In the genomic region with DNA sequence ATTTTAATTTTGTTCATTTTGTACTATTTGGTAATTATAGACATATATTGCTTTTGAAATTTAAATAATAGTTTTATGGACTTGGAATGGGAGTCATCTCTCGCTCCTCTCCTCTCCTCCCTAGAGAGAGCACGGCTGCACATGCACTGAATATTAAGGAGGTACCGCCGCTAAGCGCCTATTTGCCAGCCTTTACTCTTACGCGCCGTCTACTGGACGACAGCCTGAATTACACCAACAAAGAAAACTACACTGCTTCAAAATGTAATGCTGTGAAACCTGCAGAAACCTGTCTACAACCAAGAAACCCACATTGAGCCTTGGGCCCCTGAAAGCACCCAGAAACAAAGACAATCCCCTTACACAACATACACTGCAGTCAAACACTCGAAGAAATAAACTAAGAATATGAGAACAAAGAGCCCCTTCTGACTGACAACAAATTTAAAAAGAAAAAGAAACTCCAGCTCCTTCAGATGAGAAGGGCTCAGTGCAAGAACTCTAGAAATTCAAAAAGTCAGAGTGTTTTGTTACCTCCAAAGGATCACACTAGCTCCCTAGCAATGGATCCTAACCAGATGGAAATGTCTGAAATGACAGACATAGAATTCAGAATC, we compare ENCODE assay signal across 9 cellular contexts.
A peak's percentile ranks its signal among the peaks of the same experiment; 100 is the strongest.
DNase-seq lines count a peak whose midpoint lies in the region; ATAC-seq and TF ChIP-seq lines count a peak whose summit lies in the region.
"Had no signal": no experiment of that assay in that cellular context is flagged by ENCODE, and none has a peak within 500 bp of the region (broad histone marks: within the 10 kb centered on the region; RNA-seq: fewer than 3 reads in every experiment).

No MANE protein-coding gene starts in this region.

- DNase-seq in Ammon's horn (ENCODE audit: low spot score): peak; percentile 21
- peak; percentile 78 for DNase-seq in GM23338 (ENCODE audit: low spot score)
- DNase-seq in RPMI8226: peak; percentile 40
- peak; percentile 51 for DNase-seq in iPS DF 4.7 (ENCODE audit: extremely low read depth, low spot score)
- DNase-seq in NCI-H774 (lab: John Stamatoyannopoulos, UW): no peak
- no peak for DNase-seq in Calu3
- no peak for DNase-seq in naive thymus-derived CD8-positive, alpha-beta T cell
- DNase-seq: hippocampal formation had no signal

- no peaks in the 10 kb centered on the region for H4K20me1 ChIP-seq in GM23338 (replicated peaks; ENCODE audit: insufficient read depth)

- intact Hi-C loops in Calu3 (cut with micrococcal nuclease; ENCODE audit: unreplicated experiment): no loop called here

- peak; percentile 86 to 88 for TF ChIP-seq CTCF in GM23338 (conservative IDR thresholded peaks at IDR 0.05; ENCODE audit: low read depth in 2 of 2)
- TF ChIP-seq CTCF in Calu3 (IDR thresholded peaks at IDR 0.05; ENCODE audit: unreplicated experiment): no peak

- H3F3A ChIP-seq in GM23338 (replicated peaks; ENCODE audit: low read depth): no peaks in the 10 kb centered on the region

- CTCF ChIA-PET in Calu3 (lab: Charles Lee): no interaction called here

- H3K4me3 Mint-ChIP-seq in GM23338 (no peak overlapping the region), Calu3 (ENCODE audit: low read depth, unreplicated experiment) (no peak overlapping the region)
- no peak overlapping the region for H3K4me3 Mint-ChIP-seq in naive thymus-derived CD8-positive, alpha-beta T cell

- H3K79me2 ChIP-seq in GM23338 (replicated peaks; ENCODE audit: insufficient read depth): no peaks in the 10 kb centered on the region

- H3K9me2 ChIP-seq in GM23338 (ENCODE audit: insufficient read depth): no peaks in the 10 kb centered on the region

- H3K27ac Mint-ChIP-seq in GM23338 (0 out of 2 replicates have a peak overlapping the region, but pooled peaks have one; percentile 49), Calu3 (ENCODE audit: unreplicated experiment) (no peak overlapping the region)
- H3K27ac Mint-ChIP-seq in naive thymus-derived CD8-positive, alpha-beta T cell: no peak overlapping the region

- H3K27me3 ChIP-seq in GM23338 (ENCODE audit: insufficient read depth): no peaks in the 10 kb centered on the region

- H3K36me3 ChIP-seq in GM23338 (ENCODE audit: insufficient read depth): no peaks in the 10 kb centered on the region

- H3K36me3 Mint-ChIP-seq in GM23338 (ENCODE audit: low read depth) (no peaks in the 10 kb centered on the region), Calu3 (ENCODE audit: insufficient read depth, unreplicated experiment) (no peaks in the 10 kb centered on the region)
- H3K36me3 Mint-ChIP-seq in naive thymus-derived CD8-positive, alpha-beta T cell: peaks cover 0 to 8% (median 0%) of the 10 kb centered on the region in 3 donors

- no peak overlapping the region for H3K4me2 ChIP-seq in GM23338

- BruUV-seq in Calu3 (replicated peaks; lab: Mats Ljungman, UMichigan): no TSS peak

- H3K4me1 ChIP-seq in GM23338 (ENCODE audit: insufficient read depth): peaks cover 2% of the 10 kb centered on the region

- H2AFZ ChIP-seq in GM23338: no peak overlapping the region

- peaks cover 7% of the 10 kb centered on the region; the same call in 2 of the 3 replicates for H3K4me1 Mint-ChIP-seq in GM23338
- no peaks in the 10 kb centered on the region for H3K4me1 Mint-ChIP-seq in Calu3 (ENCODE audit: low read depth, unreplicated experiment)
- H3K4me1 Mint-ChIP-seq in naive thymus-derived CD8-positive, alpha-beta T cell: no peaks in the 10 kb centered on the region

- POLR2A ChIA-PET in naive thymus-derived CD8-positive, alpha-beta T cell (lab: Charles Lee): no interaction called here

- no peak overlapping the region for H3K27ac ChIP-seq in GM23338 (ENCODE audit: low read depth)

- ATAC-seq in GM23338 (peak; percentile 92), GM21526 (IDR thresholded peaks at IDR 0.05; ENCODE audit: low FRiP score, unreplicated experiment) (no peak)
- no peak for ATAC-seq in naive thymus-derived CD8-positive, alpha-beta T cell

- H3K9me3 Mint-ChIP-seq in GM23338 (no peaks in the 10 kb centered on the region), Calu3 (ENCODE audit: low read depth, unreplicated experiment) (peaks cover 11% of the 10 kb centered on the region)
- peaks cover 8 to 62% (median 20%) of the 10 kb centered on the region in 9 donors for H3K9me3 Mint-ChIP-seq in naive thymus-derived CD8-positive, alpha-beta T cell

- no peak overlapping the region for H3K4me3 ChIP-seq in GM23338

- no peaks in the 10 kb centered on the region for H3K27me3 Mint-ChIP-seq in GM23338 (ENCODE audit: insufficient read depth, low read depth, poor library complexity)
- H3K27me3 Mint-ChIP-seq in Calu3 (ENCODE audit: unreplicated experiment): no peaks in the 10 kb centered on the region
- no peaks in the 10 kb centered on the region for H3K27me3 Mint-ChIP-seq in naive thymus-derived CD8-positive, alpha-beta T cell

TF ChIP-seq in GM23338, 12 proteins besides CTCF, POLR2A, EP300 and RAD21 (continues in another document):
- TF ChIP-seq, protein P1, sequence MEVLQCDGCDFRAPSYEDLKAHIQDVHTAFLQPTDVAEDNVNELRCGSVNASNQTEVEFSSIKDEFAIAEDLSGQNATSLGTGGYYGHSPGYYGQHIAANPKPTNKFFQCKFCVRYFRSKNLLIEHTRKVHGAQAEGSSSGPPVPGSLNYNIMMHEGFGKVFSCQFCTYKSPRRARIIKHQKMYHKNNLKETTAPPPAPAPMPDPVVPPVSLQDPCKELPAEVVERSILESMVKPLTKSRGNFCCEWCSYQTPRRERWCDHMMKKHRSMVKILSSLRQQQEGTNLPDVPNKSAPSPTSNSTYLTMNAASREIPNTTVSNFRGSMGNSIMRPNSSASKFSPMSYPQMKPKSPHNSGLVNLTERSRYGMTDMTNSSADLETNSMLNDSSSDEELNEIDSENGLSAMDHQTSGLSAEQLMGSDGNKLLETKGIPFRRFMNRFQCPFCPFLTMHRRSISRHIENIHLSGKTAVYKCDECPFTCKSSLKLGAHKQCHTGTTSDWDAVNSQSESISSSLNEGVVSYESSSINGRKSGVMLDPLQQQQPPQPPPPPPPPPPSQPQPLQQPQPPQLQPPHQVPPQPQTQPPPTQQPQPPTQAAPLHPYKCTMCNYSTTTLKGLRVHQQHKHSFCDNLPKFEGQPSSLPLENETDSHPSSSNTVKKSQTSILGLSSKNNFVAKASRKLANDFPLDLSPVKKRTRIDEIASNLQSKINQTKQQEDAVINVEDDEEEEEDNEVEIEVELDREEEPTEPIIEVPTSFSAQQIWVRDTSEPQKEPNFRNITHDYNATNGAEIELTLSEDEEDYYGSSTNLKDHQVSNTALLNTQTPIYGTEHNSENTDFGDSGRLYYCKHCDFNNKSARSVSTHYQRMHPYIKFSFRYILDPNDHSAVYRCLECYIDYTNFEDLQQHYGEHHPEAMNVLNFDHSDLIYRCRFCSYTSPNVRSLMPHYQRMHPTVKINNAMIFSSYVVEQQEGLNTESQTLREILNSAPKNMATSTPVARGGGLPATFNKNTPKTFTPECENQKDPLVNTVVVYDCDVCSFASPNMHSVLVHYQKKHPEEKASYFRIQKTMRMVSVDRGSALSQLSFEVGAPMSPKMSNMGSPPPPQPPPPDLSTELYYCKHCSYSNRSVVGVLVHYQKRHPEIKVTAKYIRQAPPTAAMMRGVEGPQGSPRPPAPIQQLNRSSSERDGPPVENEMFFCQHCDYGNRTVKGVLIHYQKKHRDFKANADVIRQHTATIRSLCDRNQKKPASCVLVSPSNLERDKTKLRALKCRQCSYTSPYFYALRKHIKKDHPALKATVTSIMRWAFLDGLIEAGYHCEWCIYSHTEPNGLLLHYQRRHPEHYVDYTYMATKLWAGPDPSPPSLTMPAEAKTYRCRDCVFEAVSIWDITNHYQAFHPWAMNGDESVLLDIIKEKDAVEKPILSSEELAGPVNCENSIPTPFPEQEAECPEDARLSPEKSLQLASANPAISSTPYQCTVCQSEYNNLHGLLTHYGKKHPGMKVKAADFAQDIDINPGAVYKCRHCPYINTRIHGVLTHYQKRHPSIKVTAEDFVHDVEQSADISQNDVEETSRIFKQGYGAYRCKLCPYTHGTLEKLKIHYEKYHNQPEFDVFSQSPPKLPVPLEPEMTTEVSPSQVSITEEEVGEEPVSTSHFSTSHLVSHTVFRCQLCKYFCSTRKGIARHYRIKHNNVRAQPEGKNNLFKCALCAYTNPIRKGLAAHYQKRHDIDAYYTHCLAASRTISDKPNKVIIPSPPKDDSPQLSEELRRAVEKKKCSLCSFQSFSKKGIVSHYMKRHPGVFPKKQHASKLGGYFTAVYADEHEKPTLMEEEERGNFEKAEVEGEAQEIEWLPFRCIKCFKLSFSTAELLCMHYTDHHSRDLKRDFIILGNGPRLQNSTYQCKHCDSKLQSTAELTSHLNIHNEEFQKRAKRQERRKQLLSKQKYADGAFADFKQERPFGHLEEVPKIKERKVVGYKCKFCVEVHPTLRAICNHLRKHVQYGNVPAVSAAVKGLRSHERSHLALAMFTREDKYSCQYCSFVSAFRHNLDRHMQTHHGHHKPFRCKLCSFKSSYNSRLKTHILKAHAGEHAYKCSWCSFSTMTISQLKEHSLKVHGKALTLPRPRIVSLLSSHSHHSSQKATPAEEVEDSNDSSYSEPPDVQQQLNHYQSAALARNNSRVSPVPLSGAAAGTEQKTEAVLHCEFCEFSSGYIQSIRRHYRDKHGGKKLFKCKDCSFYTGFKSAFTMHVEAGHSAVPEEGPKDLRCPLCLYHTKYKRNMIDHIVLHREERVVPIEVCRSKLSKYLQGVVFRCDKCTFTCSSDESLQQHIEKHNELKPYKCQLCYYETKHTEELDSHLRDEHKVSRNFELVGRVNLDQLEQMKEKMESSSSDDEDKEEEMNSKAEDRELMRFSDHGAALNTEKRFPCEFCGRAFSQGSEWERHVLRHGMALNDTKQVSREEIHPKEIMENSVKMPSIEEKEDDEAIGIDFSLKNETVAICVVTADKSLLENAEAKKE (CRISPR knock-in tag; IDR thresholded peaks at IDR 0.05): no peak
- TF ChIP-seq STAT1 (IDR thresholded peaks at IDR 0.05; ENCODE audit: unreplicated experiment) (no peak), EZH2 (IDR thresholded peaks at IDR 0.05; ENCODE audit: low read depth, unreplicated experiment) (no peak), POLR2AphosphoS5 (IDR thresholded peaks at IDR 0.05; ENCODE audit: low read depth) (no peak), JUNB (IDR thresholded peaks at IDR 0.05; ENCODE audit: unreplicated experiment) (no peak), EZH2phosphoT487 (IDR thresholded peaks at IDR 0.05; ENCODE audit: unreplicated experiment) (no peak), NANOG (IDR thresholded peaks at IDR 0.05; ENCODE audit: borderline replicate concordance) (no peak), ZNF331 (CRISPR knock-in tag; IDR thresholded peaks at IDR 0.05; ENCODE audit: low read depth) (no peak)
- TF ChIP-seq, protein P2, sequence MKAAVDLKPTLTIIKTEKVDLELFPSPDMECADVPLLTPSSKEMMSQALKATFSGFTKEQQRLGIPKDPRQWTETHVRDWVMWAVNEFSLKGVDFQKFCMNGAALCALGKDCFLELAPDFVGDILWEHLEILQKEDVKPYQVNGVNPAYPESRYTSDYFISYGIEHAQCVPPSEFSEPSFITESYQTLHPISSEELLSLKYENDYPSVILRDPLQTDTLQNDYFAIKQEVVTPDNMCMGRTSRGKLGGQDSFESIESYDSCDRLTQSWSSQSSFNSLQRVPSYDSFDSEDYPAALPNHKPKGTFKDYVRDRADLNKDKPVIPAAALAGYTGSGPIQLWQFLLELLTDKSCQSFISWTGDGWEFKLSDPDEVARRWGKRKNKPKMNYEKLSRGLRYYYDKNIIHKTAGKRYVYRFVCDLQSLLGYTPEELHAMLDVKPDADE (IDR thresholded peaks at IDR 0.05): no peak

Comparison
In these comparisons a context has a peak if more than half of its experiments do, and no peak if none do; other contexts are left out.
1. DNase-seq: peak in Ammon's horn (single experiment), GM23338 (single experiment), RPMI8226 (single experiment) and iPS DF 4.7 (single experiment); none in NCI-H774 (single experiment), Calu3 (single experiment) and naive thymus-derived CD8-positive, alpha-beta T cell (0 of 10).